8 cellular contexts compared by ENCODE assay signal in genomic region chr11:14892036-14892556, GRCh38. TPM values are rescaled to one million over a fixed set of nuclear protein-coding genes. Genes with fewer than 3 reads are reported as not detected.
DNase-seq lines count a peak whose midpoint lies in the region; ATAC-seq, FAIRE-seq and TF ChIP-seq lines count a peak whose summit lies in the region.

Gene CYP2R1, minus strand, starts transcription at chr11:14892231. Its CDS starts 26 bp downstream, at chr11:14892205.

- H3K4me3 ChIP-seq in GM12865 (ENCODE audit: low read depth, low read length), result peak within 1 kb of the TSS; percentile 84
- H3K4me3 ChIP-seq in SU-DHL-6 (ENCODE audit: insufficient read depth, low read length, poor library complexity, severe bottlenecking), result peak within 1 kb of the TSS; percentile 76
- H3K4me3 ChIP-seq in pancreas, result peak within 1 kb of the TSS; percentile 50 to 79 (median 70)
- H3K4me3 ChIP-seq in tibial nerve, result peak within 1 kb of the TSS; percentile 69 to 86 (median 75)

- H3K4me2 ChIP-seq in SU-DHL-6 (ENCODE audit: low read depth, low read length, poor library complexity, severe bottlenecking), result peak within 1 kb of the TSS; percentile 59

- H3K79me2 ChIP-seq in SU-DHL-6 (ENCODE audit: insufficient read depth, low read length), result peaks cover 22% of the 10 kb centered on the region; the same call in 1 of the 2 replicates

- peak in 1 of 2 donors; percentile 47 for TF ChIP-seq EP300 in tibial nerve (IDR thresholded peaks at IDR 0.05)

- H3K9ac ChIP-seq in SU-DHL-6 (ENCODE audit: low read length), result peak within 1 kb of the TSS; percentile 67

- H3K27me3 ChIP-seq in SU-DHL-6 (ENCODE audit: low read length) (no peaks in the 10 kb centered on the region), pancreas (no peaks in the 10 kb centered on the region), tibial nerve (no peaks in the 10 kb centered on the region)

- 1% methylated on average over 26 to 36 of the region's 36 CpGs for WGBS in pancreas, 2 donors
- 0 to 1% methylated on average over 15 to 35 of the region's 36 CpGs for WGBS in tibial nerve, 2 donors

- peak in 1 of 2 donors; percentile 56 for TF ChIP-seq POLR2A in tibial nerve (IDR thresholded peaks at IDR 0.05)

- intact Hi-C loops in Right ventricle myocardium inferior (cut with DNase I), result loop anchor here (5.0 kb wide), 3 partner anchors 250 to 370 kb away; partner anchors contain the start of genes PDE3B and PSMA1
- intact Hi-C loops in pancreas (cut with DNase I), result no loop called here

- H3K9me3 ChIP-seq in SU-DHL-6 (ENCODE audit: insufficient read depth, low read length), result no peaks in the 10 kb centered on the region
- no peaks in the 10 kb centered on the region for H3K9me3 ChIP-seq in pancreas
- no peaks in the 10 kb centered on the region for H3K9me3 ChIP-seq in tibial nerve

- H3K9me2 ChIP-seq in SU-DHL-6 (replicated peaks; ENCODE audit: insufficient read depth, low read length), result no peaks in the 10 kb centered on the region

- peak; percentile 93 for ATAC-seq in HG02759 (IDR thresholded peaks at IDR 0.05; ENCODE audit: unreplicated experiment)
- ATAC-seq in Right ventricle myocardium inferior, result peak; percentile 99
- peak; percentile 94 to 98 (median 96) for ATAC-seq in pancreas

- TF ChIP-seq CTCF in GM12865 (IDR thresholded peaks at IDR 0.05; ENCODE audit: insufficient read depth, low read depth, low read length, missing control alignments) (no peak), SU-DHL-6 (IDR thresholded peaks at IDR 0.05; ENCODE audit: insufficient read depth, low read length, poor library complexity, severe bottlenecking) (no peak), pancreas (IDR thresholded peaks at IDR 0.05) (no peak), tibial nerve (IDR thresholded peaks at IDR 0.05) (peak in 1 of 5 experiments; percentile 16)

- FAIRE-seq in pancreas (lab: Jason Lieb, UNC), result no peak

- H3K27ac ChIP-seq in SU-DHL-6 (ENCODE audit: low read depth, low read length) (peak within 1 kb of the TSS; percentile 70), pancreas (peak within 1 kb of the TSS; percentile 87 to 94 (median 93)), tibial nerve (peak within 1 kb of the TSS; percentile 88 to 90 (median 90))

- DNase-seq in GM12865 (ENCODE audit: low read depth), result peak; percentile 99
- peak; percentile 90 for DNase-seq in NCI-H128 (lab: John Stamatoyannopoulos, UW; ENCODE audit: unreplicated experiment)
- DNase-seq in activated naive CD8-positive, alpha-beta T cell treated with anti-CD3 and anti-CD28 coated beads, Interleukin-2, amount 50 U/mL, for 16 hours (ENCODE audit: low read depth, low spot score), result peak; percentile 70
- DNase-seq in Right ventricle myocardium inferior (ENCODE audit: missing footprints), result peak; percentile 97
- peak; percentile 91 to 98 (median 97) for DNase-seq in pancreas
- DNase-seq in tibial nerve (ENCODE audit: low spot score in 2 of 2), result peak; percentile 85 to 92

- H3K4me1 ChIP-seq in pancreas (peaks cover 0 to 14% (median 6%) of the 10 kb centered on the region in 3 donors), tibial nerve (peaks cover 0 to 19% (median 0%) of the 10 kb centered on the region in 4 donors)

- peak within 1 kb of the TSS; percentile 82 for H2AFZ ChIP-seq in SU-DHL-6 (ENCODE audit: low read depth, low read length, severe bottlenecking)

- peaks cover 9% of the 10 kb centered on the region for H3F3A ChIP-seq in SU-DHL-6 (ENCODE audit: insufficient read depth)

- H3K36me3 ChIP-seq in SU-DHL-6 (ENCODE audit: low read length) (no peaks in the 10 kb centered on the region), pancreas (no peaks in the 10 kb centered on the region), tibial nerve (no peaks in the 10 kb centered on the region)

- H4K20me1 ChIP-seq in SU-DHL-6 (ENCODE audit: low read depth, low read length), result no peaks in the 10 kb centered on the region

RNA-seq across cellular contexts. Expression of gene CYP2R1, which starts in this region (rescaled TPM):
- total RNA-seq in Right ventricle myocardium inferior (7.0 TPM), pancreas (10 to 100 TPM in 2 of 6 donors, 1 to 10 TPM in 4; 5.0 to 12.2 (median 8.4) TPM), tibial nerve (10 to 100 TPM; 11.7 to 16.5 (median 16.1) TPM)
- polyA plus RNA-seq in pancreas, result 10 to 100 TPM; 32.1 to 33.0 TPM

Comparison
In these comparisons a context has a peak if more than half of its experiments do, and no peak if none do; other contexts are left out.
1. Peak in every context shown above with its lines: DNase-seq, ATAC-seq, H3K4me3 ChIP-seq and H3K27ac ChIP-seq.